In the genomic region with DNA sequence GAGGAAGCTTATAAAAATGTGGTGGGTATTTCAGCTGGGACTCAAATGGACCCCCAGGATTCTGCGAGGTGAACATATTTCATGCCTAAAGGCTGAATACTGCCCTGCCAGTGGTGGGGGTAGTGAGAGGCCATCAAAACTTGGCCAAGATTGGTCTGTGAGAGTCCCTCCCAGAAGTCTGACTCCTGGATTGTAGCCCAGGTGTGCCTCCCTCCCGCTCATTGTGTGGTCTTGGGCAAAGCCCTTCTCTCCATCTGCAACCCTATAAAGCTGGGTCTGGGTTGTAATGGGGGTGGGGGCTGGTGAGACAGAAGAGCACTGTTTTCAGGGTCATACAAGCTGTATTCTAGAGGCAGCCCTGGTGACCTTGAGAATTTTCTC, we compare ENCODE assay signal across 8 cellular contexts. TPM values are rescaled to one million over a fixed set of nuclear protein-coding genes. Genes with fewer than 3 reads are reported as not detected.
DNase-seq lines count a peak whose midpoint lies in the region; ATAC-seq lines count a peak whose summit lies in the region.

No MANE protein-coding gene starts in this region.

- H3K4me1 ChIP-seq in CD4-positive, CD25-positive, alpha-beta regulatory T cell (ENCODE audit: control insufficient read depth, insufficient read depth, low read length, poor library complexity, severe bottlenecking): peaks cover 54% of the 10 kb centered on the region
- H3K4me1 ChIP-seq in HUES48 (ENCODE audit: control insufficient read depth, insufficient read depth, low read length): peaks cover 30% of the 10 kb centered on the region
- H3K4me1 ChIP-seq in mucosa of rectum (ENCODE audit: control insufficient read depth in 2 of 2, insufficient read depth in 2 of 2, low read length in 2 of 2): peaks cover 2 to 24% of the 10 kb centered on the region in 2 donors

- no peaks in the 10 kb centered on the region for H3K9me3 ChIP-seq in CD4-positive, CD25-positive, alpha-beta regulatory T cell (ENCODE audit: control insufficient read depth in 2 of 2, low read length in 2 of 2)
- H3K9me3 ChIP-seq in HUES48 (ENCODE audit: control insufficient read depth, insufficient read depth, low read length): no peaks in the 10 kb centered on the region
- no peaks in the 10 kb centered on the region for H3K9me3 ChIP-seq in mucosa of rectum (ENCODE audit: control insufficient read depth in 2 of 2, low read length in 2 of 2)

- peaks cover 46 to 73% (median 61%) of the 10 kb centered on the region in 4 donors for H3K4me1 Mint-ChIP-seq in CD4-positive, CD25-positive, alpha-beta regulatory T cell
- peaks cover 56% of the 10 kb centered on the region for H3K4me1 Mint-ChIP-seq in central memory CD8-positive, alpha-beta T cell

- H3K27me3 ChIP-seq in CD4-positive, CD25-positive, alpha-beta regulatory T cell (ENCODE audit: control insufficient read depth, insufficient read depth, low read length): no peaks in the 10 kb centered on the region
- H3K27me3 ChIP-seq in HUES48 (ENCODE audit: control insufficient read depth, insufficient read depth, low read length) (peaks cover 33% of the 10 kb centered on the region), mucosa of rectum (ENCODE audit: control insufficient read depth in 2 of 2, insufficient read depth in 2 of 2, low read length in 2 of 2) (no peaks in the 10 kb centered on the region)

- H3K9me3 Mint-ChIP-seq in CD4-positive, CD25-positive, alpha-beta regulatory T cell: peaks cover 0 to 2% (median 0%) of the 10 kb centered on the region in 7 donors
- H3K9me3 Mint-ChIP-seq in central memory CD8-positive, alpha-beta T cell: no peaks in the 10 kb centered on the region

- peak overlapping the region; percentile 82 for H3K27ac ChIP-seq in CD4-positive, CD25-positive, alpha-beta regulatory T cell (ENCODE audit: insufficient read depth, low read length, poor library complexity, severe bottlenecking)
- H3K27ac ChIP-seq in HUES48 (ENCODE audit: low read depth, low read length): no peak overlapping the region
- H3K27ac ChIP-seq in mucosa of rectum (ENCODE audit: low read depth in 2 of 2, low read length in 2 of 2): peak overlapping the region; percentile 91 to 92

- H3K4me3 Mint-ChIP-seq in CD4-positive, CD25-positive, alpha-beta regulatory T cell: peak overlapping the region; percentile 89 to 94 (median 91)
- H3K4me3 Mint-ChIP-seq in central memory CD8-positive, alpha-beta T cell: peak overlapping the region; percentile 80

- DNase-seq in CD4-positive, CD25-positive, alpha-beta regulatory T cell: no peak
- DNase-seq in central memory CD8-positive, alpha-beta T cell (ENCODE audit: low spot score in 2 of 2): no peak
- DNase-seq in LoVo (ENCODE audit: low spot score): no peak
- DNase-seq in SKM-1 treated with dmso at 0.1 percent for 144 hours (lab: John Stamatoyannopoulos, UW; ENCODE audit: unreplicated experiment): no peak

- peak overlapping the region; percentile 89 to 93 (median 93) for H3K27ac Mint-ChIP-seq in CD4-positive, CD25-positive, alpha-beta regulatory T cell
- no peak overlapping the region for H3K27ac Mint-ChIP-seq in central memory CD8-positive, alpha-beta T cell (ENCODE audit: low read depth)

- H3K36me3 ChIP-seq in CD4-positive, CD25-positive, alpha-beta regulatory T cell (ENCODE audit: control insufficient read depth, insufficient read depth, low read length): no peaks in the 10 kb centered on the region
- H3K36me3 ChIP-seq in HUES48 (ENCODE audit: control insufficient read depth, insufficient read depth, low read length) (no peaks in the 10 kb centered on the region), mucosa of rectum (ENCODE audit: control insufficient read depth in 2 of 2, insufficient read depth in 2 of 2, low read length in 2 of 2) (peaks cover 2 to 9% of the 10 kb centered on the region in 2 donors)

- H3K36me3 Mint-ChIP-seq in CD4-positive, CD25-positive, alpha-beta regulatory T cell: peaks cover 17% of the 10 kb centered on the region
- peaks cover 11% of the 10 kb centered on the region for H3K36me3 Mint-ChIP-seq in central memory CD8-positive, alpha-beta T cell (ENCODE audit: insufficient read depth)

- H3K4me3 ChIP-seq in CD4-positive, CD25-positive, alpha-beta regulatory T cell (ENCODE audit: low read depth, low read length): peak overlapping the region; percentile 89
- H3K4me3 ChIP-seq in HUES48 (ENCODE audit: low read depth, low read length) (peak overlapping the region; percentile 64), mucosa of rectum (ENCODE audit: low read length in 2 of 2) (peak overlapping the region; percentile 73 to 88)

- ATAC-seq in CD4-positive, CD25-positive, alpha-beta regulatory T cell (ENCODE audit: low read depth in 2 of 2): no peak
- no peak for ATAC-seq in central memory CD8-positive, alpha-beta T cell (replicated peaks; ENCODE audit: extremely low read depth, poor library complexity, severe bottlenecking)
- ATAC-seq in HG03196 (IDR thresholded peaks at IDR 0.05; ENCODE audit: unreplicated experiment) (no peak), GM18868 (IDR thresholded peaks at IDR 0.05; ENCODE audit: unreplicated experiment) (no peak)

- H3K9ac ChIP-seq in HUES48 (ENCODE audit: low read depth, low read length): no peak overlapping the region
- H3K9ac ChIP-seq in mucosa of rectum (ENCODE audit: low read depth in 1 of 2, low read length in 2 of 2): peak overlapping the region; percentile 83 to 97

- peaks cover 4% of the 10 kb centered on the region for H3K27me3 Mint-ChIP-seq in CD4-positive, CD25-positive, alpha-beta regulatory T cell
- no peaks in the 10 kb centered on the region for H3K27me3 Mint-ChIP-seq in central memory CD8-positive, alpha-beta T cell

RNA-seq across cellular contexts. Expression of a gene that starts 0.9 kb away (rescaled TPM):
- 25.6 TPM for total RNA-seq in CD4-positive, CD25-positive, alpha-beta regulatory T cell
- polyA plus RNA-seq in CD4-positive, CD25-positive, alpha-beta regulatory T cell: 100 to 1,000 TPM in 3 of 4 donors, 10 to 100 TPM in 1; 84.2 to 112 (median 110) TPM

RNA-seq across cellular contexts. Expression of a gene that starts 23.1 kb away (rescaled TPM):
- 12.3 TPM for total RNA-seq in CD4-positive, CD25-positive, alpha-beta regulatory T cell
- 10 to 100 TPM in 1 of 4 donors, 1 to 10 TPM in 3; 5.6 to 13.1 (median 7.1) TPM for polyA plus RNA-seq in CD4-positive, CD25-positive, alpha-beta regulatory T cell
